In the genomic region with DNA sequence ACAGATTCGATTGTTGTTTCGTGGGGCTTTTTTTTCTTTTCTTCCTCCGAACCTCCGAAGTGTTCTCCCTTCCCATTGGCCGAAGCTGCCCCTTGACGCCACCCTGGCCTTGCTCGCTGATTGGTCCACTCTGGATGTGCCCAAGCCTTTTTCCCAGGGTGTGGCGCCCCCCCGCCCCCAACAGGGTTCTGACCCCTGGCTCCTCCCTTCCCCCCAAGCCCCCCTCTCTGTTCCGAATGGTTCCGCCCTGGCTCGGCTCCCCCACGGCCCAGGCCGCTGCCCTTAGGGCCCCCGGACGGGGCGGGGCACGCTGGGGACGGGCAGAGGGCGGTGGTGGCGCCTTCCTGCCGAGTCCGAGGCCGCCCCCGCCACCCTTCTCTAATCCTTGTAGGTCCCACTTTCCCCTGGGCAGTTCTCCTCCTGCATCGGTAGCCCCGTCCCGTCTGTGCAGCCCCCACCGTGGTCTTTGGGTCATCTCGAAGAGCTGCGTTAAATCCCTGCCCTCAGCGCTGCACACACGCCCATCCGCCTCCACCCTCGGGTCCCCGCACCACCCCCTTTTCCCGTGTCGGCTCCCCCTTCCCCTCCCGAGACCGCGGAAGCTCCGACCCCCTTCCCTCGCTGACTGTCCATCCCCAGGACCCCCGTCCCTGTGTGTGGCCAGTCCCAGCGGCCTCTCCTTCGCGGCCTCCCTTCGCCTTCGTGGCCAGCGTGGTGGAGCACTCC, we compare ENCODE assay signal across 8 cellular contexts. TPM values are rescaled to one million over a fixed set of nuclear protein-coding genes. Genes with fewer than 3 reads are reported as not detected.
DNase-seq lines count a peak whose midpoint lies in the region; ATAC-seq and TF ChIP-seq lines count a peak whose summit lies in the region.

No MANE protein-coding gene starts in this region.

- no peak for TF ChIP-seq CTCF in mucosa of descending colon (IDR thresholded peaks at IDR 0.05)

- ATAC-seq in HG03354 (IDR thresholded peaks at IDR 0.05; ENCODE audit: poor library complexity, severe bottlenecking, unreplicated experiment) (peak; percentile 79), mucosa of descending colon (peak; percentile 89)

- DNase-seq in C1 segment of cervical spinal cord (lab: John Stamatoyannopoulos, UW) (peak; percentile 25 to 93 (median 78)), NCI-H748 (lab: John Stamatoyannopoulos, UW; ENCODE audit: unreplicated experiment) (peak; percentile 91), activated T-cell treated with anti-CD3 and anti-CD28 coated beads for 48 hours (ENCODE audit: low read depth) (peak; percentile 39), erythroblast (lab: John Stamatoyannopoulos, UW) (peak; percentile 74 to 88), mucosa of descending colon (peak; percentile 92 to 94 (median 93))
- DNase-seq in stimulated activated CD8-positive, alpha-beta memory T cell treated with anti-CD3 and anti-CD28 coated beads, Interleukin-7, amount 100 ng/mL, for 4 hours (ENCODE audit: low read depth in 2 of 2) = peak; percentile 31 to 46

- H3K36me3 ChIP-seq in mucosa of descending colon (ENCODE audit: low read depth) = no peaks in the 10 kb centered on the region

- no peaks in the 10 kb centered on the region for H3K4me1 ChIP-seq in mucosa of descending colon (ENCODE audit: low read depth)

- H3K9me3 ChIP-seq in mucosa of descending colon = no peaks in the 10 kb centered on the region

- intact Hi-C loops in mucosa of descending colon (cut with DNase I, micrococcal nuclease) = no loop called here

- TF ChIP-seq POLR2A in GM19193 (IDR thresholded peaks at IDR 0.05; ENCODE audit: extremely low read depth, insufficient read depth, insufficient read length) (peak; percentile 24), erythroblast (IDR thresholded peaks at IDR 0.05; ENCODE audit: low read length) (no peak)

- H3K4me3 ChIP-seq in mucosa of descending colon = peak overlapping the region; percentile 22

RNA-seq across cellular contexts. Expression of a gene that starts 25.6 kb away (rescaled TPM):
- 10 to 100 TPM; 10.1 to 16.4 (median 12.8) TPM for total RNA-seq in mucosa of descending colon

RNA-seq across cellular contexts. Expression of a gene that starts 50.9 kb away (rescaled TPM):
- 10 to 100 TPM in 2 of 3 donors, 1 to 10 TPM in 1; 7.3 to 24.2 (median 10.0) TPM for total RNA-seq in mucosa of descending colon

Comparison
In these comparisons a context has a peak if more than half of its experiments do, and no peak if none do; other contexts are left out.
1. Peak in every context shown above with its lines: DNase-seq, ATAC-seq and H3K4me3 ChIP-seq.
2. DNase-seq: peak in every context shown above with its lines; median percentile 93 in mucosa of descending colon; 91 in NCI-H748; 81 in erythroblast; 78 in C1 segment of cervical spinal cord; 39 in activated T-cell treated with anti-CD3 and anti-CD28 coated beads for 48 hours; 38 in stimulated activated CD8-positive, alpha-beta memory T cell treated with anti-CD3 and anti-CD28 coated beads, Interleukin-7, amount 100 ng/mL, for 4 hours.